Comparison of ENCODE assay signal across 23 cellular contexts in the genomic region with DNA sequence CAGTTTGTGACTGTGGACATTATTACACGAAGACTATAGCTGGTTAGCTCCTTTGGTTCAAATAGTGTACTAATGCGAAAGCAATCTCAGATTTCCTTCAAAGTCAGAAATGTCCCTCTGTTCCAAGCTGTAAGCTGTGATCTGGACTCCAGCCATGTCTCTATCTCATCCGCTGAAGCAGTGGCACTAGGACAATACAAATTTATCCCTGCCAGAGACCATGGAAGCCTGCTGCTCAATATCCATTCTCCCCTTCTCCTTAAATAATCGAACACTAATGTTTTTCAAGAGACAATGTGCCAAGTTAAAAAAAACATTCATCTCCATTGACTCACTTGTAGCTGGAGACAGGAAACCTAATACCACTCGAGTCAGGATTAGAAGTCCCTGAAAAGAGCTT. TPM values are rescaled to one million over a fixed set of nuclear protein-coding genes. Genes with fewer than 3 reads are reported as not detected.
DNase-seq lines count a peak whose midpoint lies in the region; ATAC-seq lines count a peak whose summit lies in the region.
"Had no signal": no experiment of that assay in that cellular context is flagged by ENCODE, and none has a peak within 500 bp of the region (broad histone marks: within the 10 kb centered on the region; RNA-seq: fewer than 3 reads in every experiment).

No MANE protein-coding gene starts in this region.

- H3K27ac Mint-ChIP-seq in activated CD4-positive, alpha-beta T cell treated with anti-CD3 and anti-CD28 coated beads, Interleukin-2, amount 10 ng/mL, durations not matched to agents 24 days and 14 days: no peak overlapping the region
- H3K27ac Mint-ChIP-seq in activated naive CD4-positive, alpha-beta T cell treated with anti-CD3 and anti-CD28 coated beads, Interleukin-2, amount 10 ng/mL, durations not matched to agents 7 days and 5 days: no peak overlapping the region
- H3K27ac Mint-ChIP-seq: activated naive CD8-positive, alpha-beta T cell treated with anti-CD3 and anti-CD28 coated beads for 36 hours; activated T-helper 1 cell treated with anti-CD3 and anti-CD28 coated beads, Interleukin-12 subunit alpha, Interleukin-12 subunit beta, Interleukin-2, Interleukin-4 antibody, amounts not matched to agents 30 ng/mL and 10 ng/mL and 1 ng/mL, durations not matched to agents 14 hours and 24 hours and 36 hours; naive thymus-derived CD4-positive, alpha-beta T cell; T-helper 2 cell treated with Interferon-gamma antibody and Interleukin-4, amounts not matched to agents 5 μg/mL and 100 μg/mL, for 36 hours had no signal

- no peaks in the 10 kb centered on the region for H3K4me1 Mint-ChIP-seq in activated CD4-positive, alpha-beta T cell treated with anti-CD3 and anti-CD28 coated beads, Interleukin-2, amount 10 ng/mL, durations not matched to agents 24 days and 14 days
- H3K4me1 Mint-ChIP-seq in activated naive CD4-positive, alpha-beta T cell treated with anti-CD3 and anti-CD28 coated beads, Interleukin-2, amount 10 ng/mL, durations not matched to agents 7 days and 5 days: no peaks in the 10 kb centered on the region
- H3K4me1 Mint-ChIP-seq: activated naive CD8-positive, alpha-beta T cell treated with anti-CD3 and anti-CD28 coated beads for 36 hours; naive thymus-derived CD4-positive, alpha-beta T cell had no signal

- no peak overlapping the region for H3K4me3 Mint-ChIP-seq in activated CD4-positive, alpha-beta T cell treated with anti-CD3 and anti-CD28 coated beads, Interleukin-2, amount 10 ng/mL, durations not matched to agents 24 days and 14 days
- no peak overlapping the region for H3K4me3 Mint-ChIP-seq in activated naive CD4-positive, alpha-beta T cell treated with anti-CD3 and anti-CD28 coated beads, Interleukin-2, amount 10 ng/mL, durations not matched to agents 7 days and 5 days
- H3K4me3 Mint-ChIP-seq: activated naive CD8-positive, alpha-beta T cell treated with anti-CD3 and anti-CD28 coated beads for 36 hours; activated T-helper 1 cell treated with anti-CD3 and anti-CD28 coated beads, Interleukin-12 subunit alpha, Interleukin-12 subunit beta, Interleukin-2, Interleukin-4 antibody, amounts not matched to agents 30 ng/mL and 10 ng/mL and 1 ng/mL, durations not matched to agents 14 hours and 24 hours and 36 hours; CD14-positive monocyte; naive thymus-derived CD4-positive, alpha-beta T cell; T-helper 2 cell treated with Interferon-gamma antibody and Interleukin-4, amounts not matched to agents 5 μg/mL and 100 μg/mL, for 36 hours had no signal

- no peak for ATAC-seq in HG02970 (IDR thresholded peaks at IDR 0.05; ENCODE audit: low FRiP score, unreplicated experiment)
- ATAC-seq: activated CD4-positive, CD25-positive, alpha-beta regulatory T cell treated with anti-CD3 and anti-CD28 coated beads, Interleukin-2, amount 50 U/mL, for 24 hours; HepG2; naive thymus-derived CD4-positive, alpha-beta T cell; PC-3 had no signal

- DNase-seq in NCI-H345 (lab: John Stamatoyannopoulos, UW) (peak; percentile 15), NCI-H345 treated with DMSO at 0.1 percent for 48 hours (lab: John Stamatoyannopoulos, UW; ENCODE audit: unreplicated experiment) (no peak), adipocyte (ENCODE audit: low read depth) (peak; percentile 1), kidney glomerular epithelial cell (lab: John Stamatoyannopoulos, UW) (peak; percentile 1), ureter (ENCODE audit: low spot score) (no peak)
- no peak for DNase-seq in activated CD4-positive, alpha-beta T cell treated with anti-CD3 and anti-CD28 coated beads, Interleukin-2, amount 10 ng/mL, durations not matched to agents 24 days and 14 days
- DNase-seq in activated naive CD4-positive, alpha-beta T cell treated with anti-CD3 and anti-CD28 coated beads, Interleukin-2, amount 10 ng/mL, durations not matched to agents 7 days and 5 days: no peak
- DNase-seq: ACHN; activated CD8-positive, alpha-beta memory T cell treated with anti-CD3 and anti-CD28 coated beads for 24 hours; activated naive CD8-positive, alpha-beta T cell treated with anti-CD3 and anti-CD28 coated beads for 36 hours; DMS153; naive thymus-derived CD4-positive, alpha-beta T cell; NCI-H187 treated with DMSO at 0.1 percent for 48 hours; ovary; PC-3; stimulated activated CD8-positive, alpha-beta memory T cell treated with anti-CD3 and anti-CD28 coated beads, Interleukin-4, amount 100 ng/mL, for 48 hours had no signal

- peaks cover 3% of the 10 kb centered on the region for H3K4me1 ChIP-seq in adipocyte (ENCODE audit: control insufficient read depth, insufficient read depth, low read length)
- H3K4me1 ChIP-seq: SJSA1 had no signal

- H3K4me3 ChIP-seq in adipocyte (ENCODE audit: low read length): no peak overlapping the region
- H3K4me3 ChIP-seq: ovary, SJSA1 had no signal

- no peaks in the 10 kb centered on the region for H3K27me3 ChIP-seq in adipocyte (replicated peaks; ENCODE audit: control insufficient read depth, insufficient read depth, low read length)
- H3K27me3 ChIP-seq: ovary had no signal

- H3K9ac ChIP-seq in adipocyte (ENCODE audit: low read length): no peak overlapping the region

- H3K36me3 Mint-ChIP-seq in activated CD4-positive, alpha-beta T cell treated with anti-CD3 and anti-CD28 coated beads, Interleukin-2, amount 10 ng/mL, durations not matched to agents 24 days and 14 days (ENCODE audit: low read depth): no peaks in the 10 kb centered on the region
- no peaks in the 10 kb centered on the region for H3K36me3 Mint-ChIP-seq in activated naive CD4-positive, alpha-beta T cell treated with anti-CD3 and anti-CD28 coated beads, Interleukin-2, amount 10 ng/mL, durations not matched to agents 7 days and 5 days
- H3K36me3 Mint-ChIP-seq: activated naive CD8-positive, alpha-beta T cell treated with anti-CD3 and anti-CD28 coated beads for 36 hours; CD14-positive monocyte had no signal

- CTCF ChIA-PET in activated naive CD4-positive, alpha-beta T cell treated with anti-CD3 and anti-CD28 coated beads, Interleukin-2, amount 10 ng/mL, durations not matched to agents 7 days and 5 days (lab: Charles Lee): no interaction called here

- no peaks in the 10 kb centered on the region for H3K9me3 Mint-ChIP-seq in activated CD4-positive, alpha-beta T cell treated with anti-CD3 and anti-CD28 coated beads, Interleukin-2, amount 10 ng/mL, durations not matched to agents 24 days and 14 days
- H3K9me3 Mint-ChIP-seq in activated naive CD4-positive, alpha-beta T cell treated with anti-CD3 and anti-CD28 coated beads, Interleukin-2, amount 10 ng/mL, durations not matched to agents 7 days and 5 days: no peaks in the 10 kb centered on the region
- H3K9me3 Mint-ChIP-seq: activated T-helper 1 cell treated with anti-CD3 and anti-CD28 coated beads, Interleukin-12 subunit alpha, Interleukin-12 subunit beta, Interleukin-2, Interleukin-4 antibody, amounts not matched to agents 30 ng/mL and 10 ng/mL and 1 ng/mL, durations not matched to agents 14 hours and 24 hours and 36 hours; T-helper 2 cell treated with Interferon-gamma antibody and Interleukin-4, amounts not matched to agents 5 μg/mL and 100 μg/mL, for 36 hours had no signal

- H3K9me3 ChIP-seq in adipocyte (ENCODE audit: control insufficient read depth, low read length): no peaks in the 10 kb centered on the region
- H3K9me3 ChIP-seq: ovary, SJSA1 had no signal

- H3K36me3 ChIP-seq in adipocyte (ENCODE audit: control insufficient read depth, insufficient read depth, low read length, severe bottlenecking): no peaks in the 10 kb centered on the region
- H3K36me3 ChIP-seq: ovary, SJSA1 had no signal

- intact Hi-C loops in activated CD4-positive, alpha-beta T cell treated with anti-CD3 and anti-CD28 coated beads, Interleukin-2, amount 10 ng/mL, durations not matched to agents 24 days and 14 days (cut with micrococcal nuclease): no loop called here

- H3K27me3 Mint-ChIP-seq in activated CD4-positive, alpha-beta T cell treated with anti-CD3 and anti-CD28 coated beads, Interleukin-2, amount 10 ng/mL, durations not matched to agents 24 days and 14 days: peaks cover 10% of the 10 kb centered on the region
- H3K27me3 Mint-ChIP-seq in activated naive CD4-positive, alpha-beta T cell treated with anti-CD3 and anti-CD28 coated beads, Interleukin-2, amount 10 ng/mL, durations not matched to agents 7 days and 5 days: peaks cover 17% of the 10 kb centered on the region

RNA-seq across cellular contexts. Expression of a gene that starts 38.5 kb away (rescaled TPM):
- total RNA-seq in ureter: 1.8 TPM
- total RNA-seq in activated CD4-positive, alpha-beta T cell treated with anti-CD3 and anti-CD28 coated beads, Interleukin-2, amount 10 ng/mL, durations not matched to agents 24 days and 14 days: 0.09 TPM in 1 of 2 replicates, not detected in the other
- total RNA-seq: activated naive CD8-positive, alpha-beta T cell treated with anti-CD3 and anti-CD28 coated beads for 36 hours; activated T-helper 1 cell treated with anti-CD3 and anti-CD28 coated beads, Interleukin-12 subunit alpha, Interleukin-12 subunit beta, Interleukin-2, Interleukin-4 antibody, amounts not matched to agents 30 ng/mL and 10 ng/mL and 1 ng/mL, durations not matched to agents 14 hours and 24 hours and 36 hours had no signal

Comparison
In these comparisons a context has a peak if more than half of its experiments do, and no peak if none do; other contexts are left out.
1. DNase-seq: peak in NCI-H345 (single experiment), adipocyte (single experiment) and kidney glomerular epithelial cell (single experiment); none in NCI-H345 treated with DMSO at 0.1 percent for 48 hours (single experiment), ureter (single experiment), activated CD4-positive, alpha-beta T cell treated with anti-CD3 and anti-CD28 coated beads, Interleukin-2, amount 10 ng/mL, durations not matched to agents 24 days and 14 days (single experiment) and activated naive CD4-positive, alpha-beta T cell treated with anti-CD3 and anti-CD28 coated beads, Interleukin-2, amount 10 ng/mL, durations not matched to agents 7 days and 5 days (single experiment).